In the genomic region with DNA sequence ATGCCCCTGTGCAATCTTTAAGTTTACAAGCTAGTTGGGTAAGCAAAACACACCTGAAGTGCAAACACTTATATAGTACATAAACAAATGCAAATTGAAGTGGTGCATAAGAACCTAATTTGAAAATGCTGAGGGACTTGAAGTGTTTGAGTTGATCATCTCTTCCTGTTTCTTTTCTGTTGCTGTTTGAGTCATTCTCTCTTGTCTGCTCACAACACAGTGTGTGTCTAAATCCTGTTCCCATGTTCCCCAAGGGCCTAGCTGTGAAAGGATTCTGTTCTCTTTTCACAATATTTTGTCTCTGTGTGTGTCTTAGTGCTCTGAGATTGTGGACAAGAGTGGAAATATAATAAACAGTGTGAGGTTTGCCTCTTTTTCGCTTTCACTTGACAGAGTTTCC, we compare ENCODE assay signal across 9 cellular contexts. TPM values are rescaled to one million over a fixed set of nuclear protein-coding genes. Genes with fewer than 3 reads are reported as not detected.
DNase-seq lines count a peak whose midpoint lies in the region; ATAC-seq and TF ChIP-seq lines count a peak whose summit lies in the region.
"Had no signal": no experiment of that assay in that cellular context is flagged by ENCODE, and none has a peak within 500 bp of the region (broad histone marks: within the 10 kb centered on the region; RNA-seq: fewer than 3 reads in every experiment).

No MANE protein-coding gene starts in this region.

- H2AFZ ChIP-seq in PC-3 (ENCODE audit: low read length), result peak overlapping the region; percentile 34; the same call in 1 of the 2 replicates

- DNase-seq in activated T-cell treated with anti-CD3 and anti-CD28 coated beads, Interleukin-2, amount 50 U/mL, for 4 hours, result no peak
- no peak for DNase-seq in activated T-cell treated with anti-CD3 and anti-CD28 coated beads, Interleukin-2, amount 50 U/mL, for 48 hours
- DNase-seq in PC-3, result peak; percentile 23
- DNase-seq in hippocampal formation (lab: John Stamatoyannopoulos, UW), result no peak
- no peak for DNase-seq in substantia nigra (lab: John Stamatoyannopoulos, UW)
- DNase-seq in NK-92 (lab: John Stamatoyannopoulos, UW; ENCODE audit: unreplicated experiment), result no peak

- BruUV-seq in PC-3 (replicated peaks; lab: Mats Ljungman, UMichigan), result no TSS peak

- peaks cover 40% of the 10 kb centered on the region for H3K4me1 Mint-ChIP-seq in activated T-cell treated with anti-CD3 and anti-CD28 coated beads, Interleukin-2, amount 50 U/mL, for 4 hours (ENCODE audit: low read depth)

- H3F3A ChIP-seq in PC-3 (ENCODE audit: low read length, unreplicated experiment), result no peaks in the 10 kb centered on the region

- peaks cover 24% of the 10 kb centered on the region for H3K4me1 ChIP-seq in PC-3 (ENCODE audit: insufficient read depth, low read length)
- H3K4me1 ChIP-seq in thymus (ENCODE audit: control insufficient read depth, insufficient read depth, low read length), result peaks cover 15% of the 10 kb centered on the region

- H3K4me3 ChIP-seq in PC-3 (ENCODE audit: low read length) (0 out of 2 replicates have a peak overlapping the region, but pooled peaks have one; percentile 2), thymus (ENCODE audit: low read length) (peak overlapping the region; percentile 40)

- peak overlapping the region; percentile 71 for H3K4me2 ChIP-seq in PC-3 (ENCODE audit: low read length)

- H3K4me3 Mint-ChIP-seq in activated T-cell treated with anti-CD3 and anti-CD28 coated beads, Interleukin-2, amount 50 U/mL, for 4 hours, result no peak overlapping the region
- H3K4me3 Mint-ChIP-seq: dendritic cell treated with granulocyte-macrophage colony-stimulating factor and Interleukin-4, amounts not matched to agents 40 ng/mL and 50 ng/mL, for 4 days had no signal

- POLR2A ChIA-PET in PC-3 (lab: Charles Lee; ENCODE audit: unreplicated experiment), result no interaction called here

- peak; percentile 59 to 64 for ATAC-seq in activated T-cell treated with anti-CD3 and anti-CD28 coated beads, Interleukin-2, amount 50 U/mL, for 4 hours
- ATAC-seq in HG02852 (IDR thresholded peaks at IDR 0.05; ENCODE audit: unreplicated experiment) (peak; percentile 82), PC-3 (peak; percentile 58)

- H3K27ac ChIP-seq in PC-3 (ENCODE audit: low read length) (peak overlapping the region; percentile 65), thymus (ENCODE audit: low read depth) (peak overlapping the region; percentile 87), substantia nigra (ENCODE audit: low read depth, low read length, poor library complexity, severe bottlenecking) (no peak overlapping the region)

- WGBS in thymus, result 25% methylated on average over 1 of the region's 1 CpG

- H3K79me2 ChIP-seq in PC-3 (ENCODE audit: low read length), result no peaks in the 10 kb centered on the region

- no peaks in the 10 kb centered on the region for H3K9me2 ChIP-seq in PC-3 (replicated peaks; ENCODE audit: low read length)

- peaks cover 29% of the 10 kb centered on the region for H3K36me3 Mint-ChIP-seq in activated T-cell treated with anti-CD3 and anti-CD28 coated beads, Interleukin-2, amount 50 U/mL, for 4 hours (ENCODE audit: insufficient read depth)

- CTCF ChIA-PET in PC-3 (lab: Charles Lee), result no interaction called here

- H3K9ac ChIP-seq in PC-3 (ENCODE audit: low read length), result no peak overlapping the region

- no peak for TF ChIP-seq CTCF in PC-3 (conservative IDR thresholded peaks at IDR 0.05; ENCODE audit: low read depth, low read length)

- H4K20me1 ChIP-seq in PC-3 (ENCODE audit: low read length), result no peaks in the 10 kb centered on the region

- no peaks in the 10 kb centered on the region for H3K9me3 ChIP-seq in PC-3 (ENCODE audit: low read length)
- no peaks in the 10 kb centered on the region for H3K9me3 ChIP-seq in thymus (ENCODE audit: control insufficient read depth)

- H3K27me3 ChIP-seq in PC-3 (ENCODE audit: low read length) (no peaks in the 10 kb centered on the region), thymus (ENCODE audit: control insufficient read depth, insufficient read depth) (no peaks in the 10 kb centered on the region)

- intact Hi-C loops in PC-3 (cut with micrococcal nuclease), result no loop called here

- H3K36me3 ChIP-seq in PC-3 (ENCODE audit: low read depth, low read length), result no peaks in the 10 kb centered on the region
- no peaks in the 10 kb centered on the region for H3K36me3 ChIP-seq in thymus (ENCODE audit: control insufficient read depth, insufficient read depth)

- no peaks in the 10 kb centered on the region for H3K9me3 Mint-ChIP-seq in activated T-cell treated with anti-CD3 and anti-CD28 coated beads, Interleukin-2, amount 50 U/mL, for 4 hours
- H3K9me3 Mint-ChIP-seq: dendritic cell treated with granulocyte-macrophage colony-stimulating factor and Interleukin-4, amounts not matched to agents 40 ng/mL and 50 ng/mL, for 4 days had no signal

- H3K27me3 Mint-ChIP-seq in activated T-cell treated with anti-CD3 and anti-CD28 coated beads, Interleukin-2, amount 50 U/mL, for 4 hours (ENCODE audit: low read depth), result no peaks in the 10 kb centered on the region
- H3K27me3 Mint-ChIP-seq: dendritic cell treated with granulocyte-macrophage colony-stimulating factor and Interleukin-4, amounts not matched to agents 40 ng/mL and 50 ng/mL, for 4 days had no signal

RNA-seq across cellular contexts. Expression of a gene that starts 6.1 kb away (rescaled TPM):
- total RNA-seq in activated T-cell treated with anti-CD3 and anti-CD28 coated beads, Interleukin-2, amount 50 U/mL, for 4 hours, result 10 to 100 TPM; 21.4 to 28.3 (median 25.2) TPM
- not detected in 2 replicates for total RNA-seq in PC-3 (2014; rRNA removed)
- 27.0 TPM for polyA plus RNA-seq in thymus

RNA-seq across cellular contexts. Expression of a gene that starts 47.1 kb away (rescaled TPM):
- total RNA-seq in activated T-cell treated with anti-CD3 and anti-CD28 coated beads, Interleukin-2, amount 50 U/mL, for 4 hours, result 100 to 1,000 TPM; 180 to 336 (median 325) TPM
- 0.35 and 0.69 TPM in 2 replicates for total RNA-seq in PC-3 (2014; rRNA removed)
- polyA plus RNA-seq in thymus, result 37.9 TPM

Comparison
In these comparisons a context has a peak if more than half of its experiments do, and no peak if none do; other contexts are left out.
1. RNA of a gene that starts 6.1 kb away (total RNA-seq): 21.4 to 28.3 TPM in activated T-cell treated with anti-CD3 and anti-CD28 coated beads, Interleukin-2, amount 50 U/mL, for 4 hours; not detected in PC-3; every median in the first group is over 10 times any median in the second.
2. RNA of a gene that starts 47.1 kb away (total RNA-seq): 180 to 336 TPM in activated T-cell treated with anti-CD3 and anti-CD28 coated beads, Interleukin-2, amount 50 U/mL, for 4 hours; 0.35 to 0.69 TPM in PC-3; every median in the first group is over 100 times any median in the second.
3. Peak in every context shown above with its lines, with median percentiles within 50 percentile points of each other: ATAC-seq.